1 cellular context compared by ENCODE assay signal in the genomic region with DNA sequence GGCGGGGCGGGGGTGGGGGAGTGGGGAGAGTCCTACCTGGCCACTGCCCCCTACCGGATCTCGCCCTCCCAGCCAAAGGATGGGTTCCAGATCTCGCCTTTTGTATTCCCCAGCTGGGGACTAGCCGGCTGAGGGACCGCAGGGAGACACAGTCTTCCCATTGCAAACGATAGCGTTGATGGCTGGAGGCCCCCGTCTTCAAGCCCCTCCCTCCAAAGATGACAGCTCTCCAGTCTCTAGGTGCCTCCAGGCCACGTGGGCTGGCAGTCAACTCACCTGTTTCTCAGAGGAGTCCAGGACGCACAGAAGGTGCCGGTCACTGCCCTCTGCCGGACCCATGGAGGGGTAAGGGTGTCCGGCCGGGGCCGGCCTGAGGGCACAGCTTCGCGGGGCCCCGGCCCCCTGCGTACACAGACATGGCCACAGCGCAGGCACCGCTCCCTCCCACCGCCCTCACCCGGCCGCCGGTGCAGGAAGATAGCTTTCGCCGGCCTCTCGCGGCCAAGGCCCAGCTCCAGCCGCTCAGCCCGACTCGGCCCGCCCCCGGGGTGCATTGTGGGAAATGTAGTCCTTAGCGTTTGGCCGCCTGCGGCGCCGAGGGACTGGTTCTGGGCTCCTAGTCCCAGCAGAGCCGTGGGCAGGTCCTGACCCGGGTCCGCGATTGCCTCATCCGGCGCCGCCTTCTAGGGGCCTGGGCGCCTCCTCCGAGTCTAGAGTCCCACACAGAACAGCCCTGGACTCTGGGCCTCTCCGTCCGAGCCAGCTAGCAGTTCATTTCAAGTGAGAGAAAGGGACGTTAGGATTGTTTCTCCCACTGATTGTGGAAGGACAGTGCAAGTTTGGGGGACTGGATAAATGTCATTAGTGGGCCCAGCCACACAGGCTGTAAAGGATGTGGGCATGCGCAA.
TF ChIP-seq lines count a peak whose summit lies in the region.

MON1A (minus strand) TSS at position 479 of the 908 bp plus-strand sequence. CDS start 16,465 bp downstream, outside the sequence.

TF ChIP-seq in K562, 482 proteins besides CTCF, POLR2A, EP300 and RAD21 (continued from another document and continues in another):
- peak in 1 of 2 experiments; percentile 80; a peak in 2 of 4 replicates for TF ChIP-seq UBTF (IDR thresholded peaks at IDR 0.05; ENCODE audit: borderline replicate concordance in 1 of 2, low read depth in 2 of 2, low read length in 2 of 2)
- TF ChIP-seq RHOXF2B (CRISPR knock-in tag; conservative IDR thresholded peaks at IDR 0.05): no peak
- no peak for TF ChIP-seq ZNF696 (CRISPR knock-in tag; conservative IDR thresholded peaks at IDR 0.05)
- TF ChIP-seq CBX1 (IDR thresholded peaks at IDR 0.05; ENCODE audit: low read depth): peak; percentile 73; the same call in 1 of the 2 replicates
- no peak for TF ChIP-seq ZNF3 (CRISPR knock-in tag; IDR thresholded peaks at IDR 0.05)
- TF ChIP-seq, protein P1, sequence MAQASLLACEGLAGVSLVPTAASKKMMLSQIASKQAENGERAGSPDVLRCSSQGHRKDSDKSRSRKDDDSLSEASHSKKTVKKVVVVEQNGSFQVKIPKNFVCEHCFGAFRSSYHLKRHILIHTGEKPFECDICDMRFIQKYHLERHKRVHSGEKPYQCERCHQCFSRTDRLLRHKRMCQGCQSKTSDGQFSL (CRISPR knock-in tag; IDR thresholded peaks at IDR 0.05): no peak; the same call in 1 of the 2 replicates
- TF ChIP-seq, protein P1 (tag; IDR thresholded peaks at IDR 0.05): no peak; a peak in 1 of 4 replicates
- peak; percentile 98 for TF ChIP-seq ZFX (CRISPR knock-in tag; IDR thresholded peaks at IDR 0.05)
- 0 out of 2 replicates have a peak, but pooled peaks have one; percentile 36 for TF ChIP-seq HNRNPL (IDR thresholded peaks at IDR 0.05; ENCODE audit: low read depth, low read length)
- TF ChIP-seq BACH1 (tag; IDR thresholded peaks at IDR 0.05): no peak
- no peak for TF ChIP-seq HEY1 (CRISPR knock-in tag; IDR thresholded peaks at IDR 0.05; ENCODE audit: borderline replicate concordance)
- peak; percentile 53 for TF ChIP-seq FIP1L1 (IDR thresholded peaks at IDR 0.05; ENCODE audit: low read depth, low read length, poor library complexity, severe bottlenecking)
- TF ChIP-seq SMAD1 (IDR thresholded peaks at IDR 0.05; ENCODE audit: low read depth, low read length, partially characterized antibody): peak; percentile 43
- peak; percentile 72 for TF ChIP-seq SMAD4 (CRISPR knock-in tag; conservative IDR thresholded peaks at IDR 0.05)
- TF ChIP-seq RBM39 (optimal IDR thresholded peaks at IDR 0.05; ENCODE audit: low read depth, low read length): no peak
- no peak for TF ChIP-seq DLX4 (CRISPR knock-in tag; IDR thresholded peaks at IDR 0.05)
- TF ChIP-seq ZNF583 (CRISPR knock-in tag; IDR thresholded peaks at IDR 0.05): no peak
- peak in 1 of 2 experiments; percentile 77 for TF ChIP-seq AFF1 (IDR thresholded peaks at IDR 0.05; ENCODE audit: low read depth in 1 of 2, partially characterized antibody in 2 of 2)
- no peak for TF ChIP-seq ZNF121 (CRISPR knock-in tag; conservative IDR thresholded peaks at IDR 0.05)
- peak; percentile 70 for TF ChIP-seq JUND (IDR thresholded peaks at IDR 0.05; ENCODE audit: borderline replicate concordance, low read depth, low read length)
- TF ChIP-seq JUND (tag; IDR thresholded peaks at IDR 0.05; ENCODE audit: borderline replicate concordance, low read depth, low read length): no peak
- TF ChIP-seq HDAC2 (IDR thresholded peaks at IDR 0.05): peak; percentile 80
- TF ChIP-seq MAZ (CRISPR knock-in tag; conservative IDR thresholded peaks at IDR 0.05 in 1 of 2, IDR thresholded peaks at IDR 0.05 in 1 of 2): peak; percentile 72 to 87; a peak in 3 of 4 replicates
- TF ChIP-seq SUPT5H (IDR thresholded peaks at IDR 0.05): peak; percentile 67; the same call in 1 of the 2 replicates
- TF ChIP-seq, protein P2, sequence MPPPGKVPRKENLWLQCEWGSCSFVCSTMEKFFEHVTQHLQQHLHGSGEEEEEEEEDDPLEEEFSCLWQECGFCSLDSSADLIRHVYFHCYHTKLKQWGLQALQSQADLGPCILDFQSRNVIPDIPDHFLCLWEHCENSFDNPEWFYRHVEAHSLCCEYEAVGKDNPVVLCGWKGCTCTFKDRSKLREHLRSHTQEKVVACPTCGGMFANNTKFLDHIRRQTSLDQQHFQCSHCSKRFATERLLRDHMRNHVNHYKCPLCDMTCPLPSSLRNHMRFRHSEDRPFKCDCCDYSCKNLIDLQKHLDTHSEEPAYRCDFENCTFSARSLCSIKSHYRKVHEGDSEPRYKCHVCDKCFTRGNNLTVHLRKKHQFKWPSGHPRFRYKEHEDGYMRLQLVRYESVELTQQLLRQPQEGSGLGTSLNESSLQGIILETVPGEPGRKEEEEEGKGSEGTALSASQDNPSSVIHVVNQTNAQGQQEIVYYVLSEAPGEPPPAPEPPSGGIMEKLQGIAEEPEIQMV (tag; conservative IDR thresholded peaks at IDR 0.05; ENCODE audit: low read depth): peak; percentile 91
- no peak for TF ChIP-seq GTF2A2 (tag; IDR thresholded peaks at IDR 0.05)
- TF ChIP-seq, protein P3, sequence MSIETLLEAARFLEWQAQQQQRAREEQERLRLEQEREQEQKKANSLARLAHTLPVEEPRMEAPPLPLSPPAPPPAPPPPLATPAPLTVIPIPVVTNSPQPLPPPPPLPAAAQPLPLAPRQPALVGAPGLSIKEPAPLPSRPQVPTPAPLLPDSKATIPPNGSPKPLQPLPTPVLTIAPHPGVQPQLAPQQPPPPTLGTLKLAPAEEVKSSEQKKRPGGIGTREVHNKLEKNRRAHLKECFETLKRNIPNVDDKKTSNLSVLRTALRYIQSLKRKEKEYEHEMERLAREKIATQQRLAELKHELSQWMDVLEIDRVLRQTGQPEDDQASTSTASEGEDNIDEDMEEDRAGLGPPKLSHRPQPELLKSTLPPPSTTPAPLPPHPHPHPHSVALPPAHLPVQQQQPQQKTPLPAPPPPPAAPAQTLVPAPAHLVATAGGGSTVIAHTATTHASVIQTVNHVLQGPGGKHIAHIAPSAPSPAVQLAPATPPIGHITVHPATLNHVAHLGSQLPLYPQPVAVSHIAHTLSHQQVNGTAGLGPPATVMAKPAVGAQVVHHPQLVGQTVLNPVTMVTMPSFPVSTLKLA (conservative IDR thresholded peaks at IDR 0.05): peak; percentile 98 to 99
- TF ChIP-seq USF1 (CRISPR knock-in tag; IDR thresholded peaks at IDR 0.05): peak; percentile 85
- no peak for TF ChIP-seq CHCHD3 (CRISPR knock-in tag; IDR thresholded peaks at IDR 0.05)
- peak in 1 of 3 experiments; percentile 45; a peak in 2 of 6 replicates for TF ChIP-seq ZBTB11 (CRISPR knock-in tag; IDR thresholded peaks at IDR 0.05)
- TF ChIP-seq, protein P4, sequence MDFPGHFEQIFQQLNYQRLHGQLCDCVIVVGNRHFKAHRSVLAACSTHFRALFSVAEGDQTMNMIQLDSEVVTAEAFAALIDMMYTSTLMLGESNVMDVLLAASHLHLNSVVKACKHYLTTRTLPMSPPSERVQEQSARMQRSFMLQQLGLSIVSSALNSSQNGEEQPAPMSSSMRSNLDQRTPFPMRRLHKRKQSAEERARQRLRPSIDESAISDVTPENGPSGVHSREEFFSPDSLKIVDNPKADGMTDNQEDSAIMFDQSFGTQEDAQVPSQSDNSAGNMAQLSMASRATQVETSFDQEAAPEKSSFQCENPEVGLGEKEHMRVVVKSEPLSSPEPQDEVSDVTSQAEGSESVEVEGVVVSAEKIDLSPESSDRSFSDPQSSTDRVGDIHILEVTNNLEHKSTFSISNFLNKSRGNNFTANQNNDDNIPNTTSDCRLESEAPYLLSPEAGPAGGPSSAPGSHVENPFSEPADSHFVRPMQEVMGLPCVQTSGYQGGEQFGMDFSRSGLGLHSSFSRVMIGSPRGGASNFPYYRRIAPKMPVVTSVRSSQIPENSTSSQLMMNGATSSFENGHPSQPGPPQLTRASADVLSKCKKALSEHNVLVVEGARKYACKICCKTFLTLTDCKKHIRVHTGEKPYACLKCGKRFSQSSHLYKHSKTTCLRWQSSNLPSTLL (IDR thresholded peaks at IDR 0.05): peak; percentile 80; the same call in 1 of the 2 replicates
- peak; percentile 75; the same call in 1 of the 2 replicates for TF ChIP-seq ZNF395 (CRISPR knock-in tag; IDR thresholded peaks at IDR 0.05)
